Comparison of ENCODE assay signal across 20 cellular contexts in genomic region chr1:205076245-205076761, GRCh38. TPM values are rescaled to one million over a fixed set of nuclear protein-coding genes. Genes with fewer than 3 reads are reported as not detected.
A peak's percentile ranks its signal among the peaks of the same experiment; 100 is the strongest.
DNase-seq lines count a peak whose midpoint lies in the region; ATAC-seq, FAIRE-seq and TF ChIP-seq lines count a peak whose summit lies in the region.
"Had no signal": no experiment of that assay in that cellular context is flagged by ENCODE, and none has a peak within 500 bp of the region (broad histone marks: within the 10 kb centered on the region; RNA-seq: fewer than 3 reads in every experiment).

No MANE protein-coding gene starts in this region.

- intact Hi-C loops in PC-3 (cut with micrococcal nuclease) = no loop called here

- H3K4me1 ChIP-seq in PC-3 (ENCODE audit: insufficient read depth, low read length) = peaks cover 10% of the 10 kb centered on the region; the same call in 1 of the 2 replicates
- H3K4me1 ChIP-seq: SJSA1 had no signal

- DNase-seq in activated CD8-positive, alpha-beta memory T cell treated with anti-CD3 and anti-CD28 coated beads for 24 hours = peak; percentile 37
- no peak for DNase-seq in activated CD8-positive, alpha-beta memory T cell treated with anti-CD3 and anti-CD28 coated beads, Interleukin-2, amount 50 U/mL, for 4 hours
- no peak for DNase-seq in PC-3
- DNase-seq in amniotic epithelial cell (ENCODE audit: low read depth) = peak; percentile 26
- DNase-seq in substantia nigra (lab: John Stamatoyannopoulos, UW) = no peak
- no peak for DNase-seq in NCI-H510A treated with DMSO at 0.1 percent for 48 hours (lab: John Stamatoyannopoulos, UW)
- no peak for DNase-seq in frontal cortex (ENCODE audit: low spot score in 2 of 2)
- DNase-seq: COR-L47, DMS153, EL, Kasumi-1, NCI-H1417, NCI-H2029 treated with DMSO at 0.1 percent for 48 hours, NCI-H2171 treated with DMSO at 0.1 percent for 48 hours, NCI-H446 treated with DMSO at 0.1 percent for 48 hours, NCI-H748 treated with DMSO at 0.1 percent for 48 hours had no signal

- H4K20me1 ChIP-seq in PC-3 (ENCODE audit: low read length) = no peaks in the 10 kb centered on the region

- H3F3A ChIP-seq in PC-3 (ENCODE audit: low read length, unreplicated experiment) = no peaks in the 10 kb centered on the region

- no peak overlapping the region for H3K4me3 ChIP-seq in PC-3 (ENCODE audit: low read length)
- H3K4me3 ChIP-seq: SJSA1 had no signal

- CTCF ChIA-PET in PC-3 (lab: Charles Lee) = interaction anchor here (2.2 kb wide), 1 partner anchor 15 kb away, joined by 12 read pairs; no protein-coding TSS in a partner anchor

- no peaks in the 10 kb centered on the region for H3K9me3 ChIP-seq in PC-3 (ENCODE audit: low read length)
- H3K9me3 ChIP-seq: SJSA1 had no signal

- H2AFZ ChIP-seq in PC-3 (ENCODE audit: low read length) = no peak overlapping the region

- H3K9me2 ChIP-seq in PC-3 (replicated peaks; ENCODE audit: low read length) = no peaks in the 10 kb centered on the region

- no peaks in the 10 kb centered on the region for H3K27me3 ChIP-seq in PC-3 (ENCODE audit: low read length)
- H3K27me3 ChIP-seq: SJSA1 had no signal

- BruUV-seq in PC-3 (replicated peaks; lab: Mats Ljungman, UMichigan) = no TSS peak

- no peak overlapping the region for H3K4me2 ChIP-seq in PC-3 (ENCODE audit: low read length)

- no peak for FAIRE-seq in frontal cortex (lab: Jason Lieb, UNC)
- FAIRE-seq: GM19239, H54 had no signal

- H3K27ac ChIP-seq in PC-3 (ENCODE audit: low read length) (no peak overlapping the region), substantia nigra (ENCODE audit: low read depth, low read length, poor library complexity, severe bottlenecking) (peak overlapping the region; percentile 39)
- H3K27ac ChIP-seq: SJSA1 had no signal

- H3K79me2 ChIP-seq in PC-3 (ENCODE audit: low read length) = no peaks in the 10 kb centered on the region

- ATAC-seq in PC-3 (peak; percentile 19), GM18502 (IDR thresholded peaks at IDR 0.05; ENCODE audit: poor library complexity, unreplicated experiment) (no peak)

- POLR2A ChIA-PET in PC-3 (lab: Charles Lee; ENCODE audit: unreplicated experiment) = no interaction called here

- H3K36me3 ChIP-seq in PC-3 (ENCODE audit: low read depth, low read length) = no peaks in the 10 kb centered on the region
- H3K36me3 ChIP-seq: SJSA1 had no signal

- no peak overlapping the region for H3K9ac ChIP-seq in PC-3 (ENCODE audit: low read length)

- no peak for TF ChIP-seq CTCF in PC-3 (conservative IDR thresholded peaks at IDR 0.05; ENCODE audit: low read depth, low read length)

RNA-seq across cellular contexts. Expression of gene TMEM81, which starts 8.0 kb away (rescaled TPM):
- 6.3 and 7.5 TPM in 2 replicates for total RNA-seq in PC-3 (2014; rRNA removed)
- 3.3 TPM for total RNA-seq in frontal cortex

RNA-seq across cellular contexts. Expression of gene CNTN2, which starts 33.3 kb away (rescaled TPM):
- total RNA-seq in PC-3 (2014; rRNA removed) (0.07 and 0.12 TPM in 2 replicates), frontal cortex (17.5 TPM)
- total RNA-seq: SJSA1 had no signal

RNA-seq across cellular contexts. Expression of gene RBBP5, which starts 45.5 kb away (rescaled TPM):
- total RNA-seq in PC-3 (2014; rRNA removed) = 39.5 and 41.7 TPM in 2 replicates
- total RNA-seq in frontal cortex = 23.2 TPM

Comparison
In these comparisons a context has a peak if more than half of its experiments do, and no peak if none do; other contexts are left out.
1. DNase-seq: peak in activated CD8-positive, alpha-beta memory T cell treated with anti-CD3 and anti-CD28 coated beads for 24 hours (single experiment) and amniotic epithelial cell (single experiment); none in activated CD8-positive, alpha-beta memory T cell treated with anti-CD3 and anti-CD28 coated beads, Interleukin-2, amount 50 U/mL, for 4 hours (single experiment), PC-3 (single experiment), substantia nigra (0 of 49), NCI-H510A treated with DMSO at 0.1 percent for 48 hours (single experiment) and frontal cortex (0 of 2).
2. RNA of gene CNTN2, which starts 33.3 kb away (total RNA-seq): 17.5 TPM in frontal cortex (single experiment); 0.07 to 0.12 TPM in PC-3; every median in the first group is over 10 times any median in the second.